20 cellular contexts compared by ENCODE assay signal in genomic region chr16:88992351-88993005, GRCh38. TPM values are rescaled to one million over a fixed set of nuclear protein-coding genes. Genes with fewer than 3 reads are reported as not detected.
DNase-seq lines count a peak whose midpoint lies in the region; ATAC-seq, FAIRE-seq and TF ChIP-seq lines count a peak whose summit lies in the region.
"Had no signal": no experiment of that assay in that cellular context is flagged by ENCODE, and none has a peak within 500 bp of the region (broad histone marks: within the 10 kb centered on the region; RNA-seq: fewer than 3 reads in every experiment).

No MANE protein-coding gene starts in this region.

- peak; percentile 29 for ATAC-seq in GM23338
- ATAC-seq in K562: peak; percentile 88
- no peak for ATAC-seq in GM19324 (IDR thresholded peaks at IDR 0.05; ENCODE audit: low FRiP score, unreplicated experiment)
- no peak for ATAC-seq in GM18519 (IDR thresholded peaks at IDR 0.05; ENCODE audit: low FRiP score, unreplicated experiment)
- ATAC-seq in left lobe of liver: no peak
- ATAC-seq: Panc1 had no signal

- peaks cover 6% of the 10 kb centered on the region; the same call in 1 of the 2 replicates for H3K9me3 ChIP-seq in OCI-LY3 (ENCODE audit: insufficient read depth, low read length)
- H3K9me3 ChIP-seq in K562 (replicated peaks; ENCODE audit: control insufficient read depth, insufficient read depth, low read depth, low read length): peaks cover 7% of the 10 kb centered on the region
- H3K9me3 ChIP-seq in spleen: peaks cover 0 to 10% (median 7%) of the 10 kb centered on the region in 8 donors
- H3K9me3 ChIP-seq: pancreas had no signal

- peaks cover 6% of the 10 kb centered on the region for H3K36me3 Mint-ChIP-seq in GM23338 (ENCODE audit: low read depth)

- FAIRE-seq in K562 (lab: Jason Lieb, UNC): peak; percentile 98
- FAIRE-seq: keratinocyte, pancreas had no signal

- H3K4me3 ChIP-seq in GM23338 (no peak overlapping the region), OCI-LY3 (ENCODE audit: low read length) (peak overlapping the region; percentile 57), K562 (peak overlapping the region; percentile 35), spleen (no peak overlapping the region)
- H3K4me3 ChIP-seq: breast epithelium, pancreas, tibial artery had no signal

- TF ChIP-seq RAD21 in K562 (CRISPR knock-in tag; conservative IDR thresholded peaks at IDR 0.05 in 1 of 2, IDR thresholded peaks at IDR 0.05 in 1 of 2): peak; percentile 8 to 38; a peak in 2 of 4 replicates

- CTCF ChIA-PET in K562 (lab: Yijun Ruan, JAX; ENCODE audit: low intra/inter-chr PET ratio): no interaction called here

- H3K27ac ChIP-seq in GM23338 (ENCODE audit: low read depth): no peak overlapping the region
- H3K27ac ChIP-seq in OCI-LY3 (ENCODE audit: low read length): peak overlapping the region; percentile 57
- peak overlapping the region; percentile 97 for H3K27ac ChIP-seq in K562 (ENCODE audit: extremely low read depth, low read depth, low read length)
- H3K27ac ChIP-seq in spleen: peak overlapping the region in 4 of 8 donors; percentile 46 to 54 (median 50)
- H3K27ac ChIP-seq: breast epithelium, pancreas, tibial artery had no signal

- H3K9ac ChIP-seq in OCI-LY3 (ENCODE audit: low read length) (peak overlapping the region; percentile 70), K562 (ENCODE audit: insufficient read depth in 1 of 2, low read depth in 2 of 2, low read length in 2 of 2) (peak overlapping the region; percentile 77 to 83)

- no peaks in the 10 kb centered on the region for H3K27me3 ChIP-seq in GM23338 (ENCODE audit: insufficient read depth)
- H3K27me3 ChIP-seq in OCI-LY3 (ENCODE audit: low read depth, low read length): no peaks in the 10 kb centered on the region
- no peaks in the 10 kb centered on the region for H3K27me3 ChIP-seq in K562 (ENCODE audit: control insufficient read depth in 2 of 2, insufficient read depth in 2 of 2, low read length in 2 of 2)
- H3K27me3 ChIP-seq in spleen (replicated peaks in 1 of 7): peaks cover 0 to 47% (median 0%) of the 10 kb centered on the region in 7 donors

- H3K4me1 Mint-ChIP-seq in GM23338: peaks cover 9% of the 10 kb centered on the region
- H3K4me1 Mint-ChIP-seq: activated CD4-positive, alpha-beta T cell treated with anti-CD3 and anti-CD28 coated beads, Interleukin-2, amount 10 ng/mL, durations not matched to agents 7 days and 5 days had no signal

- TF ChIP-seq POLR2A in K562 (conservative IDR thresholded peaks at IDR 0.05) (no peak), spleen (IDR thresholded peaks at IDR 0.05) (no peak)

- peaks cover 10% of the 10 kb centered on the region for H3K27me3 Mint-ChIP-seq in GM23338 (ENCODE audit: insufficient read depth, low read depth, poor library complexity)
- H3K27me3 Mint-ChIP-seq: activated CD4-positive, alpha-beta T cell treated with anti-CD3 and anti-CD28 coated beads, Interleukin-2, amount 10 ng/mL, durations not matched to agents 7 days and 5 days had no signal

- POLR2A ChIA-PET in K562 (lab: Yijun Ruan, JAX): interaction anchor here (0.6 to 1.4 kb wide), 11 partner anchors 8 to 135 kb away, joined by 3 to 7 read pairs (median 4); no protein-coding TSS in a partner anchor

- TF ChIP-seq EP300 in K562 (IDR thresholded peaks at IDR 0.05; ENCODE audit: low read length): peak; percentile 98

- H3K4me1 ChIP-seq in GM23338 (ENCODE audit: insufficient read depth): peaks cover 8% of the 10 kb centered on the region; the same call in 1 of the 2 replicates
- H3K4me1 ChIP-seq in OCI-LY3 (ENCODE audit: low read length): peaks cover 26% of the 10 kb centered on the region
- H3K4me1 ChIP-seq in K562 (replicated peaks in 1 of 2; ENCODE audit: control insufficient read depth in 2 of 2, insufficient read depth in 2 of 2, low read length in 2 of 2): peaks cover 54 to 85% of the 10 kb centered on the region in 2 experiments
- peaks cover 7 to 44% (median 25%) of the 10 kb centered on the region in 6 donors for H3K4me1 ChIP-seq in spleen
- H3K4me1 ChIP-seq: breast epithelium, pancreas, tibial artery had no signal

- no peaks in the 10 kb centered on the region for H4K20me1 ChIP-seq in GM23338 (replicated peaks; ENCODE audit: insufficient read depth)
- H4K20me1 ChIP-seq in OCI-LY3 (ENCODE audit: insufficient read depth, low read length): no peaks in the 10 kb centered on the region
- H4K20me1 ChIP-seq in K562 (replicated peaks; ENCODE audit: control insufficient read depth, insufficient read depth, low read length): no peaks in the 10 kb centered on the region

- H3K79me2 ChIP-seq in GM23338 (replicated peaks; ENCODE audit: insufficient read depth): no peaks in the 10 kb centered on the region
- no peaks in the 10 kb centered on the region for H3K79me2 ChIP-seq in OCI-LY3 (ENCODE audit: low read length)
- peaks cover 8% of the 10 kb centered on the region; the same call in 2 of the 3 replicates for H3K79me2 ChIP-seq in K562 (ENCODE audit: control insufficient read depth, insufficient read depth, low read length)

- H3K36me3 ChIP-seq in GM23338 (ENCODE audit: insufficient read depth) (no peaks in the 10 kb centered on the region), OCI-LY3 (replicated peaks; ENCODE audit: low read depth, low read length) (no peaks in the 10 kb centered on the region), K562 (ENCODE audit: control insufficient read depth, insufficient read depth, low read length) (no peaks in the 10 kb centered on the region), spleen (no peaks in the 10 kb centered on the region)
- H3K36me3 ChIP-seq: breast epithelium, pancreas, tibial artery had no signal

- H3K4me3 Mint-ChIP-seq in GM23338: no peak overlapping the region; the same call in 2 of the 3 replicates
- H3K4me3 Mint-ChIP-seq: activated CD4-positive, alpha-beta T cell treated with anti-CD3 and anti-CD28 coated beads, Interleukin-2, amount 10 ng/mL, durations not matched to agents 7 days and 5 days had no signal

- H3K9me1 ChIP-seq in K562 (ENCODE audit: control insufficient read depth, insufficient read depth, low read length): peaks cover 4% of the 10 kb centered on the region

- DNase-seq in GM23338 (ENCODE audit: low spot score): no peak
- peak; percentile 93 to 99 (median 96) for DNase-seq in K562 (ENCODE audit: extremely low read depth in 1 of 4, low spot score in 3 of 4)
- peak; percentile 66 for DNase-seq in spleen
- DNase-seq in left lobe of liver (ENCODE audit: low spot score): no peak
- DNase-seq: activated CD4-positive, alpha-beta T cell treated with anti-CD3 and anti-CD28 coated beads, Interleukin-2, amount 10 ng/mL, durations not matched to agents 7 days and 5 days; activated CD8-positive, alpha-beta memory T cell treated with anti-CD3 and anti-CD28 coated beads, Interleukin-2, amount 50 U/mL, for 4 hours; activated effector memory CD4-positive, alpha-beta T cell treated with Interleukin-2 at 50 U/mL for 16 hours; Calu3; hypothalamus; stimulated activated naive CD4-positive, alpha-beta T cell treated with Interleukin-2 at 50 U/mL for 16 hours; tibial artery had no signal

- peaks cover 8% of the 10 kb centered on the region for H3K9me3 Mint-ChIP-seq in GM23338

- in situ Hi-C loops in K562 (cut with MboI): no loop called here

- H3K4me2 ChIP-seq in GM23338 (peak overlapping the region; percentile 72; the same call in 1 of the 2 replicates), OCI-LY3 (ENCODE audit: low read length) (peak overlapping the region; percentile 76), K562 (ENCODE audit: insufficient read depth, low read length) (peak overlapping the region; percentile 81)

- H3K27ac Mint-ChIP-seq in GM23338: no peak overlapping the region
- H3K27ac Mint-ChIP-seq: activated CD4-positive, alpha-beta T cell treated with anti-CD3 and anti-CD28 coated beads, Interleukin-2, amount 10 ng/mL, durations not matched to agents 7 days and 5 days had no signal

- BruUV-seq in K562 (replicated peaks; lab: Mats Ljungman, UMichigan): no TSS peak

- intact Hi-C loops in K562 (cut with micrococcal nuclease): loop anchor here (1.0 to 5.0 kb wide), 3 partner anchors 12 to 100 kb away; partner anchors contain the start of genes ACSF3 and CBFA2T3
- intact Hi-C loops in spleen (cut with DNase I; ENCODE audit: low total_unique reads): no loop called here

- WGBS in K562 (ENCODE audit: insufficient coverage, low coverage, missing lambda C conversion rate): 1% methylated on average over 27 of the region's 28 CpGs
- 45 to 67% (median 61%) methylated on average over 9 to 28 of the region's 28 CpGs for WGBS in spleen, 5 donors

- H3K9me2 ChIP-seq in GM23338 (ENCODE audit: insufficient read depth): no peaks in the 10 kb centered on the region

- TF ChIP-seq CTCF in GM23338 (conservative IDR thresholded peaks at IDR 0.05; ENCODE audit: low read depth in 2 of 2): no peak
- TF ChIP-seq CTCF in OCI-LY3 (IDR thresholded peaks at IDR 0.05; ENCODE audit: low read depth, low read length): no peak
- TF ChIP-seq CTCF in K562 (IDR thresholded peaks at IDR 0.05 in 2 of 3, conservative IDR thresholded peaks at IDR 0.05 in 1 of 3; ENCODE audit: insufficient read depth in 2 of 3, low read depth in 1 of 3, low read length in 3 of 3): no peak
- TF ChIP-seq CTCF in spleen (IDR thresholded peaks at IDR 0.05 in 8 of 11, conservative IDR thresholded peaks at IDR 0.05 in 3 of 11): no peak

- H3F3A ChIP-seq in GM23338 (replicated peaks; ENCODE audit: low read depth): no peaks in the 10 kb centered on the region

- H2AFZ ChIP-seq in GM23338: peak overlapping the region; percentile 92
- peak overlapping the region; percentile 30; the same call in 1 of the 2 replicates for H2AFZ ChIP-seq in OCI-LY3 (ENCODE audit: low read depth, low read length)
- H2AFZ ChIP-seq in K562 (ENCODE audit: low read depth, low read length): peak overlapping the region; percentile 36; the same call in 1 of the 2 replicates

RNA-seq across cellular contexts. Expression of gene CBFA2T3, which starts 15.5 kb away (rescaled TPM):
- total RNA-seq in GM23338 (2014; rRNA removed; shearing (Covaris generic)): 0.85 and 1.5 TPM in 2 replicates
- polyA plus RNA-seq in GM23338 (2016; fragmentation: Nextera tagmentation; extraction: Ambion mirVana) (0.70 and 0.87 TPM in 2 replicates), K562 (2011; rRNA removed) (6.4 and 11.3 TPM in 2 replicates), K562 (2014; fragmentation: Illumina TruSeq; extraction: Trizol) (24.2 and 46.3 TPM in 2 replicates), K562 (2014; fragmentation: Nextera tagmentation; extraction: Ambion mirVana) (1 to 10 TPM; 2.3 to 2.7 TPM), K562 (2014; rRNA removed) (34.3 and 35.3 TPM in 2 replicates), spleen (10 to 100 TPM in 2 of 3 donors, 1 to 10 TPM in 1; 8.4 to 25.1 (median 14.3) TPM)
- 73.4 and 198 TPM in 2 replicates for total RNA-seq in K562 (2011; cell fraction: chromatin; rRNA removed; ENCODE audit: low replicate concordance)
- 67.4 and 69.3 TPM in 2 replicates for total RNA-seq in K562 (2011; cell fraction: nucleolus; rRNA removed)
- total RNA-seq in K562 (2011; cell fraction: nucleoplasm; rRNA removed): 45.3 and 67.3 TPM in 2 replicates
- total RNA-seq in K562 (2014; rRNA removed) (13.5 and 20.8 TPM in 2 replicates), K562 (2014; rRNA removed; fragmentation: Illumina TruSeq; extraction: Trizol) (3.9 and 5.9 TPM in 2 replicates), K562 (2015; rRNA removed; fragmentation: Illumina TruSeq; extraction: Trizol) (6.7 and 7.8 TPM in 2 replicates), K562 (2021) (114 and 145 TPM in 2 replicates), spleen (10 to 100 TPM; 10.5 to 59.8 (median 56.3) TPM), left lobe of liver (11.0 TPM)
- polyA plus RNA-seq in K562 (2011; cell fraction: cytosol; rRNA removed): 5.6 and 15.0 TPM in 2 replicates
- polyA plus RNA-seq in K562 (2011; cell fraction: nucleus; rRNA removed): 67.2 and 126 TPM in 2 replicates
- 55.0 and 86.5 TPM in 2 replicates for polyA plus RNA-seq in K562 (2012)
- polyA minus RNA-seq in K562 (2011; rRNA and poly(A)+ RNA removed): 9.5 and 9.7 TPM in 2 replicates
- 32.1 and 46.1 TPM in 2 replicates for polyA minus RNA-seq in K562 (2011; cell fraction: cytosol; rRNA and poly(A)+ RNA removed)
- 21.1 and 34.5 TPM in 2 replicates for polyA minus RNA-seq in K562 (2011; cell fraction: nucleus; rRNA and poly(A)+ RNA removed)
- total RNA-seq: activated CD4-positive, alpha-beta T cell treated with anti-CD3 and anti-CD28 coated beads, Interleukin-2, amount 10 ng/mL, durations not matched to agents 7 days and 5 days; Calu3; LHCN-M2; lung microvascular endothelial cell had no signal

Comparison
In these comparisons a context has a peak if more than half of its experiments do, and no peak if none do; other contexts are left out.
1. ATAC-seq: peak in GM23338 (single experiment) and K562 (single experiment); none in GM19324 (single experiment), GM18519 (single experiment) and left lobe of liver (single experiment).
2. DNase-seq: peak in K562 (4 of 4) and spleen (single experiment); none in GM23338 (single experiment) and left lobe of liver (single experiment).
3. H2AFZ ChIP-seq: peak in every context shown above with its lines; median percentile 92 in GM23338; 36 in K562; 30 in OCI-LY3.
4. H3K4me3 ChIP-seq: peak in OCI-LY3 (single experiment) and K562 (single experiment); none in GM23338 (single experiment) and spleen (0 of 8).
5. Peak in every context shown above with its lines, with median percentiles within 50 percentile points of each other: H3K4me2 ChIP-seq.